In genomic region chr1:26225033-26225831, GRCh38 we compare ENCODE assay signal across 1 cellular context.
A peak's percentile ranks its signal among the peaks of the same experiment; 100 is the strongest.
TF ChIP-seq lines count a peak whose summit lies in the region.

No MANE protein-coding gene starts in this region.

TF ChIP-seq in HepG2, 621 proteins besides CTCF, POLR2A, EP300 and RAD21 (continued from another document and continues in another):
- peak; percentile 82; the same call in 1 of the 2 replicates for TF ChIP-seq SKIL (CRISPR knock-in tag; IDR thresholded peaks at IDR 0.05; ENCODE audit: borderline replicate concordance)
- TF ChIP-seq ZNF576 (CRISPR knock-in tag; IDR thresholded peaks at IDR 0.05): no peak
- TF ChIP-seq ATAD3A (CRISPR knock-in tag; IDR thresholded peaks at IDR 0.05): no peak
- peak; percentile 54 for TF ChIP-seq HNF4G (IDR thresholded peaks at IDR 0.05; ENCODE audit: borderline replicate concordance, low read depth, low read length)
- TF ChIP-seq HNF4G (CRISPR knock-in tag; IDR thresholded peaks at IDR 0.05; ENCODE audit: borderline replicate concordance, low read depth): peak; percentile 84
- 0 out of 2 replicates have a peak, but pooled peaks have one; percentile 42 for TF ChIP-seq CSRNP2 (CRISPR knock-in tag; conservative IDR thresholded peaks at IDR 0.05; ENCODE audit: low read depth)
- TF ChIP-seq SP2 (CRISPR knock-in tag; IDR thresholded peaks at IDR 0.05): no peak
- TF ChIP-seq ZBED4 (CRISPR knock-in tag; IDR thresholded peaks at IDR 0.05; ENCODE audit: borderline replicate concordance): no peak
- TF ChIP-seq NFE2 (CRISPR knock-in tag; IDR thresholded peaks at IDR 0.05): no peak
- no peak for TF ChIP-seq CEBPB (IDR thresholded peaks at IDR 0.05; ENCODE audit: borderline replicate concordance, low read depth, low read length)
- TF ChIP-seq ZC3H13 (CRISPR knock-in tag; IDR thresholded peaks at IDR 0.05): no peak
- no peak for TF ChIP-seq PLSCR1 (CRISPR knock-in tag; IDR thresholded peaks at IDR 0.05; ENCODE audit: borderline replicate concordance)
- TF ChIP-seq THAP7 (CRISPR knock-in tag; IDR thresholded peaks at IDR 0.05): no peak
- TF ChIP-seq SMYD3 (CRISPR knock-in tag; IDR thresholded peaks at IDR 0.05): peak; percentile 30; the same call in 1 of the 2 replicates
- TF ChIP-seq ZNF749 (CRISPR knock-in tag; IDR thresholded peaks at IDR 0.05; ENCODE audit: borderline replicate concordance): no peak
- TF ChIP-seq YY1 (IDR thresholded peaks at IDR 0.05; ENCODE audit: insufficient read depth, insufficient replicate concordance, low read depth, low read length): peak; percentile 32
- no peak for TF ChIP-seq ZNF367 (CRISPR knock-in tag; IDR thresholded peaks at IDR 0.05; ENCODE audit: borderline replicate concordance)
- peak; percentile 58 for TF ChIP-seq THAP9 (CRISPR knock-in tag; IDR thresholded peaks at IDR 0.05; ENCODE audit: borderline replicate concordance)
- no peak for TF ChIP-seq AHR (CRISPR knock-in tag; IDR thresholded peaks at IDR 0.05)
- 0 out of 2 replicates have a peak, but pooled peaks have one; percentile 64 for TF ChIP-seq ZNF703 (CRISPR knock-in tag; IDR thresholded peaks at IDR 0.05; ENCODE audit: borderline replicate concordance)
- no peak for TF ChIP-seq ZNF24 (IDR thresholded peaks at IDR 0.05)
- no peak for TF ChIP-seq E2F5 (CRISPR knock-in tag; conservative IDR thresholded peaks at IDR 0.05)
- TF ChIP-seq ZFP1 (CRISPR knock-in tag; IDR thresholded peaks at IDR 0.05): no peak
- peak; percentile 67; the same call in 1 of the 3 replicates for TF ChIP-seq MXI1 (IDR thresholded peaks at IDR 0.05; ENCODE audit: borderline replicate concordance, low read depth, low read length)
- TF ChIP-seq NAIF1 (CRISPR knock-in tag; IDR thresholded peaks at IDR 0.05; ENCODE audit: borderline replicate concordance): no peak
- peak; percentile 33; the same call in 1 of the 2 replicates for TF ChIP-seq HIVEP1 (CRISPR knock-in tag; IDR thresholded peaks at IDR 0.05)
- no peak for TF ChIP-seq XRCC5 (optimal IDR thresholded peaks at IDR 0.05; ENCODE audit: low read length)
- peak; percentile 42; the same call in 1 of the 2 replicates for TF ChIP-seq IRF2 (CRISPR knock-in tag; IDR thresholded peaks at IDR 0.05)
- 0 out of 2 replicates have a peak, but pooled peaks have one; percentile 41 for TF ChIP-seq TOE1 (CRISPR knock-in tag; IDR thresholded peaks at IDR 0.05)
- TF ChIP-seq POLR2AphosphoS5 (IDR thresholded peaks at IDR 0.05; ENCODE audit: low read depth, low read length): peak; percentile 79
- 0 out of 2 replicates have a peak, but pooled peaks have one; percentile 31 for TF ChIP-seq SIN3A (IDR thresholded peaks at IDR 0.05; ENCODE audit: borderline replicate concordance, low read depth, low read length)
- TF ChIP-seq HDAC1 (CRISPR knock-in tag; IDR thresholded peaks at IDR 0.05): peak; percentile 54; the same call in 1 of the 2 replicates
- no peak for TF ChIP-seq ZFP62 (CRISPR knock-in tag; IDR thresholded peaks at IDR 0.05)
- TF ChIP-seq ZNF274 (CRISPR knock-in tag; IDR thresholded peaks at IDR 0.05): peak; percentile 68
- TF ChIP-seq ZNF646 (CRISPR knock-in tag; IDR thresholded peaks at IDR 0.05): no peak
- no peak for TF ChIP-seq ZNF782 (CRISPR knock-in tag; IDR thresholded peaks at IDR 0.05; ENCODE audit: borderline replicate concordance)
- TF ChIP-seq ZNF598 (CRISPR knock-in tag; IDR thresholded peaks at IDR 0.05; ENCODE audit: borderline replicate concordance): 0 out of 2 replicates have a peak, but pooled peaks have one; percentile 66
- TF ChIP-seq PAF1 (CRISPR knock-in tag; IDR thresholded peaks at IDR 0.05): no peak
- no peak for TF ChIP-seq RBM39 (IDR thresholded peaks at IDR 0.05; ENCODE audit: low read depth, low read length, poor library complexity, severe bottlenecking)
- no peak for TF ChIP-seq ZNF496 (CRISPR knock-in tag; IDR thresholded peaks at IDR 0.05; ENCODE audit: insufficient replicate concordance)
- TF ChIP-seq THAP11 (CRISPR knock-in tag; IDR thresholded peaks at IDR 0.05): peak; percentile 58; the same call in 1 of the 2 replicates
- TF ChIP-seq ZBTB20 (CRISPR knock-in tag; IDR thresholded peaks at IDR 0.05; ENCODE audit: borderline replicate concordance, low read depth): peak; percentile 38; the same call in 1 of the 2 replicates
